ENCODE assay signal across 13 cellular contexts in genomic region chr1:117842408-117843170, GRCh38.
DNase-seq lines count a peak whose midpoint lies in the region; ATAC-seq and TF ChIP-seq lines count a peak whose summit lies in the region.
"Had no signal": no experiment of that assay in that cellular context is flagged by ENCODE, and none has a peak within 500 bp of the region (broad histone marks: within the 10 kb centered on the region; RNA-seq: fewer than 3 reads in every experiment).

No MANE protein-coding gene starts in this region.

- H3K9me3 ChIP-seq in PC-3 (ENCODE audit: low read length) (no peaks in the 10 kb centered on the region), upper lobe of right lung (no peaks in the 10 kb centered on the region)
- H3K9me3 ChIP-seq: breast epithelium, Peyer's patch had no signal

- no TSS peak for BruUV-seq in PC-3 (replicated peaks; lab: Mats Ljungman, UMichigan)

- DNase-seq in H4 (ENCODE audit: low spot score) (peak; percentile 42), PC-3 (peak; percentile 84), foreskin keratinocyte (peak in 1 of 2 donors; percentile 26), upper lobe of right lung (no peak), NCI-H1436 treated with DMSO at 0.1 percent for 48 hours (lab: John Stamatoyannopoulos, UW) (no peak), SK-N-DZ (ENCODE audit: low spot score) (no peak), putamen (ENCODE audit: low spot score) (no peak)
- DNase-seq: activated CD8-positive, alpha-beta T cell treated with anti-CD3 and anti-CD28 coated beads for 36 hours; activated effector memory CD4-positive, alpha-beta T cell treated with anti-CD3 and anti-CD28 coated beads, Interleukin-2, amount 50 U/mL, for 16 hours; Peyer's patch; T-helper 2 cell had no signal

- ATAC-seq in PC-3 (peak; percentile 63), foreskin keratinocyte (peak; percentile 70), upper lobe of right lung (peak; percentile 16)
- ATAC-seq: activated CD8-positive, alpha-beta T cell treated with anti-CD3 and anti-CD28 coated beads for 36 hours had no signal

- H3K36me3 ChIP-seq in PC-3 (ENCODE audit: low read depth, low read length) (peaks cover 7% of the 10 kb centered on the region; the same call in 1 of the 2 replicates), upper lobe of right lung (no peaks in the 10 kb centered on the region)
- H3K36me3 ChIP-seq: breast epithelium, Peyer's patch had no signal

- no peaks in the 10 kb centered on the region for H4K20me1 ChIP-seq in PC-3 (ENCODE audit: low read length)

- H3K9me2 ChIP-seq in PC-3 (replicated peaks; ENCODE audit: low read length) = no peaks in the 10 kb centered on the region

- H3K4me1 ChIP-seq in PC-3 (ENCODE audit: insufficient read depth, low read length) (peaks cover 40% of the 10 kb centered on the region), foreskin keratinocyte (peaks cover 18% of the 10 kb centered on the region), upper lobe of right lung (no peaks in the 10 kb centered on the region)
- H3K4me1 ChIP-seq: breast epithelium, Peyer's patch had no signal

- peak; percentile 53 for TF ChIP-seq CTCF in PC-3 (conservative IDR thresholded peaks at IDR 0.05; ENCODE audit: low read depth, low read length)
- peak; percentile 48 for TF ChIP-seq CTCF in foreskin keratinocyte (conservative IDR thresholded peaks at IDR 0.05)
- no peak for TF ChIP-seq CTCF in upper lobe of right lung (IDR thresholded peaks at IDR 0.05)

- H3K27me3 ChIP-seq in PC-3 (ENCODE audit: low read length) (no peaks in the 10 kb centered on the region), foreskin keratinocyte (no peaks in the 10 kb centered on the region), upper lobe of right lung (no peaks in the 10 kb centered on the region)
- H3K27me3 ChIP-seq: breast epithelium, Peyer's patch had no signal

- no peak overlapping the region for H3K4me3 ChIP-seq in PC-3 (ENCODE audit: low read length)
- no peak overlapping the region for H3K4me3 ChIP-seq in upper lobe of right lung
- H3K4me3 ChIP-seq: breast epithelium, lung, Peyer's patch had no signal

- peak overlapping the region; percentile 51 for H3K27ac ChIP-seq in PC-3 (ENCODE audit: low read length)
- H3K27ac ChIP-seq in foreskin keratinocyte = no peak overlapping the region
- no peak overlapping the region for H3K27ac ChIP-seq in upper lobe of right lung
- H3K27ac ChIP-seq: breast epithelium, Peyer's patch had no signal

- intact Hi-C loops in PC-3 (cut with micrococcal nuclease) = loop anchor here (2.0 kb wide), 2 partner anchors 16 to 84 kb away; no protein-coding TSS in a partner anchor
- intact Hi-C loops in upper lobe of right lung (cut with DNase I) = no loop called here

- POLR2A ChIA-PET in PC-3 (lab: Charles Lee; ENCODE audit: unreplicated experiment) = no interaction called here

- peak overlapping the region; percentile 11; the same call in 1 of the 2 replicates for H3K4me2 ChIP-seq in PC-3 (ENCODE audit: low read length)

- CTCF ChIA-PET in PC-3 (lab: Charles Lee) = no interaction called here

- H3K79me2 ChIP-seq in PC-3 (ENCODE audit: low read length) = no peaks in the 10 kb centered on the region

- H2AFZ ChIP-seq in PC-3 (ENCODE audit: low read length) = no peak overlapping the region

- H3F3A ChIP-seq in PC-3 (ENCODE audit: low read length, unreplicated experiment) = no peaks in the 10 kb centered on the region

- no peak overlapping the region for H3K9ac ChIP-seq in PC-3 (ENCODE audit: low read length)

Comparison
In these comparisons a context has a peak if more than half of its experiments do, and no peak if none do; other contexts are left out.
1. DNase-seq: peak in H4 (single experiment) and PC-3 (single experiment); none in upper lobe of right lung (single experiment), NCI-H1436 treated with DMSO at 0.1 percent for 48 hours (single experiment), SK-N-DZ (single experiment) and putamen (single experiment).
2. ATAC-seq: peak in every context shown above with its lines; median percentile 70 in foreskin keratinocyte; 63 in PC-3; 16 in upper lobe of right lung.